Comparison of ENCODE assay signal across 24 cellular contexts in genomic region chr5:107500840-107501239, GRCh38.
"Had no signal": no experiment of that assay in that cellular context is flagged by ENCODE, and none has a peak within 500 bp of the region (broad histone marks: within the 10 kb centered on the region; RNA-seq: fewer than 3 reads in every experiment).

No MANE protein-coding gene starts in this region.

- H3K4me3 ChIP-seq: breast epithelium, esophagus squamous epithelium, left ventricle myocardium inferior, right atrium auricular region, stomach, tibial artery, upper lobe of right lung had no signal

- H3K36me3 Mint-ChIP-seq: activated naive CD4-positive, alpha-beta T cell treated with anti-CD3 and anti-CD28 coated beads, Interleukin-2, amount 50 U/mL, for 72 hours; stimulated activated naive B cell treated with anti-CD40 and anti-IgM and Interleukin-4, amounts not matched to agents 10 μg/mL and 1 μg/mL and 100 μg/mL, for 72 hours had no signal

- H3K9me3 Mint-ChIP-seq: activated B cell treated with CpG ODN at 0.5 μM for 24 hours; activated naive CD4-positive, alpha-beta T cell treated with anti-CD3 and anti-CD28 coated beads, Interleukin-2, amount 50 U/mL, for 72 hours; stimulated activated naive B cell treated with anti-CD40 and anti-IgM and Interleukin-4, amounts not matched to agents 10 μg/mL and 1 μg/mL and 100 μg/mL, for 72 hours had no signal

- H3K36me3 ChIP-seq: breast epithelium, esophagus squamous epithelium, left ventricle myocardium inferior, right atrium auricular region, stomach, tibial artery, upper lobe of right lung had no signal

- H3K27ac ChIP-seq: breast epithelium, epithelial cell of prostate, esophagus squamous epithelium, left ventricle myocardium inferior, right atrium auricular region, stomach, tibial artery, upper lobe of right lung had no signal

- H3K4me3 Mint-ChIP-seq: activated B cell treated with CpG ODN at 0.5 μM for 24 hours; activated CD8-positive, alpha-beta memory T cell treated with anti-CD3 and anti-CD28 coated beads, Interleukin-2, amount 10 ng/mL, durations not matched to agents 7 days and 5 days; activated CD8-positive, alpha-beta T cell treated with anti-CD3 and anti-CD28 coated beads, Interleukin-2, amount 10 ng/mL, durations not matched to agents 7 days and 5 days; neural crest cell; stimulated activated naive B cell treated with anti-CD40 and anti-IgM and Interleukin-4, amounts not matched to agents 10 μg/mL and 1 μg/mL and 100 μg/mL, for 72 hours; T-helper 17 cell had no signal

- H3K9me3 ChIP-seq: breast epithelium, esophagus squamous epithelium, left ventricle myocardium inferior, right atrium auricular region, stomach, tibial artery, upper lobe of right lung had no signal

- H3K4me1 Mint-ChIP-seq: activated B cell treated with CpG ODN at 0.5 μM for 24 hours; stimulated activated naive B cell treated with anti-CD40 and anti-IgM and Interleukin-4, amounts not matched to agents 10 μg/mL and 1 μg/mL and 100 μg/mL, for 72 hours had no signal

- H3K27ac Mint-ChIP-seq: activated B cell treated with CpG ODN at 0.5 μM for 24 hours; activated CD8-positive, alpha-beta memory T cell treated with anti-CD3 and anti-CD28 coated beads, Interleukin-2, amount 10 ng/mL, durations not matched to agents 7 days and 5 days; activated CD8-positive, alpha-beta T cell treated with anti-CD3 and anti-CD28 coated beads, Interleukin-2, amount 10 ng/mL, durations not matched to agents 7 days and 5 days; activated naive CD4-positive, alpha-beta T cell treated with anti-CD3 and anti-CD28 coated beads, Interleukin-2, amount 50 U/mL, for 72 hours; activated T-helper 2 cell treated with anti-CD3 and anti-CD28 coated beads, Interferon-gamma antibody, Interleukin-2, Interleukin-4, amounts not matched to agents 10 μg/mL and 5 μg/mL and 100 μg/mL, durations not matched to agents 14 hours and 24 hours and 36 hours; stimulated activated naive B cell treated with anti-CD40 and anti-IgM and Interleukin-4, amounts not matched to agents 10 μg/mL and 1 μg/mL and 100 μg/mL, for 72 hours; T-helper 17 cell had no signal

- H3K27me3 ChIP-seq: breast epithelium, esophagus squamous epithelium, right atrium auricular region, stomach, tibial artery had no signal

- ATAC-seq: activated CD8-positive, alpha-beta memory T cell treated with anti-CD3 and anti-CD28 coated beads, Interleukin-2, amount 10 ng/mL, durations not matched to agents 7 days and 5 days; activated CD8-positive, alpha-beta T cell treated with anti-CD3 and anti-CD28 coated beads, Interleukin-2, amount 10 ng/mL, durations not matched to agents 7 days and 5 days; activated naive CD4-positive, alpha-beta T cell treated with anti-CD3 and anti-CD28 coated beads, Interleukin-2, amount 50 U/mL, for 72 hours; stimulated activated naive B cell treated with anti-CD40 and anti-IgM and Interleukin-4, amounts not matched to agents 10 μg/mL and 1 μg/mL and 100 μg/mL, for 72 hours; T-helper 17 cell; upper lobe of right lung had no signal

- DNase-seq: activated B cell treated with CpG ODN at 0.5 μM for 24 hours; activated CD4-positive, alpha-beta T cell treated with anti-CD3 and anti-CD28 coated beads, Interleukin-2, amount 50 U/mL, for 1 hour; activated CD8-positive, alpha-beta memory T cell treated with anti-CD3 and anti-CD28 coated beads, Interleukin-2, amount 10 ng/mL, durations not matched to agents 7 days and 5 days; activated CD8-positive, alpha-beta T cell treated with anti-CD3 and anti-CD28 coated beads, Interleukin-2, amount 10 ng/mL, durations not matched to agents 7 days and 5 days; activated naive CD4-positive, alpha-beta T cell; activated T-cell treated with anti-CD3 and anti-CD28 coated beads, Interleukin-2, amount 50 U/mL, for 48 hours; central memory CD4-positive, alpha-beta T cell; esophagus squamous epithelium; foreskin melanocyte; left ventricle myocardium inferior; stimulated activated CD4-positive, alpha-beta T cell treated with anti-CD3 and anti-CD28 coated beads, Interleukin-15, amount 100 ng/mL, for 24 hours; stimulated activated CD4-positive, alpha-beta T cell treated with anti-CD3 and anti-CD28 coated beads, Interleukin-2, amount 100 ng/mL, for 24 hours; stimulated activated naive B cell treated with anti-CD40 and anti-IgM and Interleukin-4, amounts not matched to agents 10 μg/mL and 1 μg/mL and 100 μg/mL, for 72 hours; stomach; T-helper 17 cell; T1000; tibial artery; upper lobe of right lung had no signal

- H3K4me1 ChIP-seq: breast epithelium, right atrium auricular region, upper lobe of right lung had no signal
